In the genomic region with DNA sequence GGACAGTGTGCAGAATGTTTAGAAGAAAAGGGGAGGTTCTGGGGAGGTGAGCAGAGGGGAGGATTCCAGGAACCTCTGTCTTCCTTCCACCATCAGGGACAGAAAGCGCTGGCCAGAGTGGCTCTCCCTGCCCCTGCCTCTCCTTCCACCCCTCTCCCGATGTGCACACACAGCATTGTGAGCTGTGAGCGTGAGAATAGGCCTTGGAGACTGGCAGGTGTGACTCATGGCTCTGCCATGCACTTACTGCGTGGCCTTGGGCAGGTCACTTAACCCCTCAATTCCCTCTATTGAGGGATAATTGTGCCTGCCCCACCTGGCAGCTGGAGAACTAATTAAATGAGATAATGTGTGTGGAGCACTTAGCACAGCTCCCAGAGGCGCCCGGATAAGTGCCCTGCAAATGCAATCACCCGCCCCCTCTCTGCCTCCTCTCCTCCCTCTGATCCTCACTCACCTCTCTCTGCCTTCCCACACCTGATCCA, we compare ENCODE assay signal across 1 cellular context.
TF ChIP-seq lines count a peak whose summit lies in the region.

No MANE protein-coding gene starts in this region.

TF ChIP-seq in HepG2, 621 proteins besides CTCF, POLR2A, EP300 and RAD21 (continued from another document and continues in another):
- TF ChIP-seq, protein P1, sequence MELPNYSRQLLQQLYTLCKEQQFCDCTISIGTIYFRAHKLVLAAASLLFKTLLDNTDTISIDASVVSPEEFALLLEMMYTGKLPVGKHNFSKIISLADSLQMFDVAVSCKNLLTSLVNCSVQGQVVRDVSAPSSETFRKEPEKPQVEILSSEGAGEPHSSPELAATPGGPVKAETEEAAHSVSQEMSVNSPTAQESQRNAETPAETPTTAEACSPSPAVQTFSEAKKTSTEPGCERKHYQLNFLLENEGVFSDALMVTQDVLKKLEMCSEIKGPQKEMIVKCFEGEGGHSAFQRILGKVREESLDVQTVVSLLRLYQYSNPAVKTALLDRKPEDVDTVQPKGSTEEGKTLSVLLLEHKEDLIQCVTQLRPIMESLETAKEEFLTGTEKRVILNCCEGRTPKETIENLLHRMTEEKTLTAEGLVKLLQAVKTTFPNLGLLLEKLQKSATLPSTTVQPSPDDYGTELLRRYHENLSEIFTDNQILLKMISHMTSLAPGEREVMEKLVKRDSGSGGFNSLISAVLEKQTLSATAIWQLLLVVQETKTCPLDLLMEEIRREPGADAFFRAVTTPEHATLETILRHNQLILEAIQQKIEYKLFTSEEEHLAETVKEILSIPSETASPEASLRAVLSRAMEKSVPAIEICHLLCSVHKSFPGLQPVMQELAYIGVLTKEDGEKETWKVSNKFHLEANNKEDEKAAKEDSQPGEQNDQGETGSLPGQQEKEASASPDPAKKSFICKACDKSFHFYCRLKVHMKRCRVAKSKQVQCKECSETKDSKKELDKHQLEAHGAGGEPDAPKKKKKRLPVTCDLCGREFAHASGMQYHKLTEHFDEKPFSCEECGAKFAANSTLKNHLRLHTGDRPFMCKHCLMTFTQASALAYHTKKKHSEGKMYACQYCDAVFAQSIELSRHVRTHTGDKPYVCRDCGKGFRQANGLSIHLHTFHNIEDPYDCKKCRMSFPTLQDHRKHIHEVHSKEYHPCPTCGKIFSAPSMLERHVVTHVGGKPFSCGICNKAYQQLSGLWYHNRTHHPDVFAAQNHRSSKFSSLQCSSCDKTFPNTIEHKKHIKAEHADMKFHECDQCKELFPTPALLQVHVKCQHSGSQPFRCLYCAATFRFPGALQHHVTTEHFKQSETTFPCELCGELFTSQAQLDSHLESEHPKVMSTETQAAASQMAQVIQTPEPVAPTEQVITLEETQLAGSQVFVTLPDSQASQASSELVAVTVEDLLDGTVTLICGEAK (IDR thresholded peaks at IDR 0.05), result no peak
- TF ChIP-seq, protein P1 (CRISPR knock-in tag; IDR thresholded peaks at IDR 0.05), result no peak
- TF ChIP-seq NFKBIZ (CRISPR knock-in tag; IDR thresholded peaks at IDR 0.05), result no peak
- TF ChIP-seq, protein P2, sequence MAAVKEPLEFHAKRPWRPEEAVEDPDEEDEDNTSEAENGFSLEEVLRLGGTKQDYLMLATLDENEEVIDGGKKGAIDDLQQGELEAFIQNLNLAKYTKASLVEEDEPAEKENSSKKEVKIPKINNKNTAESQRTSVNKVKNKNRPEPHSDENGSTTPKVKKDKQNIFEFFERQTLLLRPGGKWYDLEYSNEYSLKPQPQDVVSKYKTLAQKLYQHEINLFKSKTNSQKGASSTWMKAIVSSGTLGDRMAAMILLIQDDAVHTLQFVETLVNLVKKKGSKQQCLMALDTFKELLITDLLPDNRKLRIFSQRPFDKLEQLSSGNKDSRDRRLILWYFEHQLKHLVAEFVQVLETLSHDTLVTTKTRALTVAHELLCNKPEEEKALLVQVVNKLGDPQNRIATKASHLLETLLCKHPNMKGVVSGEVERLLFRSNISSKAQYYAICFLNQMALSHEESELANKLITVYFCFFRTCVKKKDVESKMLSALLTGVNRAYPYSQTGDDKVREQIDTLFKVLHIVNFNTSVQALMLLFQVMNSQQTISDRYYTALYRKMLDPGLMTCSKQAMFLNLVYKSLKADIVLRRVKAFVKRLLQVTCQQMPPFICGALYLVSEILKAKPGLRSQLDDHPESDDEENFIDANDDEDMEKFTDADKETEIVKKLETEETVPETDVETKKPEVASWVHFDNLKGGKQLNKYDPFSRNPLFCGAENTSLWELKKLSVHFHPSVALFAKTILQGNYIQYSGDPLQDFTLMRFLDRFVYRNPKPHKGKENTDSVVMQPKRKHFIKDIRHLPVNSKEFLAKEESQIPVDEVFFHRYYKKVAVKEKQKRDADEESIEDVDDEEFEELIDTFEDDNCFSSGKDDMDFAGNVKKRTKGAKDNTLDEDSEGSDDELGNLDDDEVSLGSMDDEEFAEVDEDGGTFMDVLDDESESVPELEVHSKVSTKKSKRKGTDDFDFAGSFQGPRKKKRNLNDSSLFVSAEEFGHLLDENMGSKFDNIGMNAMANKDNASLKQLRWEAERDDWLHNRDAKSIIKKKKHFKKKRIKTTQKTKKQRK (IDR thresholded peaks at IDR 0.05; ENCODE audit: low read length), result no peak
- peak in 1 of 2 experiments; percentile 45; a peak in 1 of 4 replicates for TF ChIP-seq NR2F1 (CRISPR knock-in tag; IDR thresholded peaks at IDR 0.05)
- no peak for TF ChIP-seq ARNTL (CRISPR knock-in tag; IDR thresholded peaks at IDR 0.05)
- 0 out of 2 replicates have a peak, but pooled peaks have one; percentile 44 for TF ChIP-seq HNRNPL (IDR thresholded peaks at IDR 0.05; ENCODE audit: low read depth, low read length)
- TF ChIP-seq, protein P3, sequence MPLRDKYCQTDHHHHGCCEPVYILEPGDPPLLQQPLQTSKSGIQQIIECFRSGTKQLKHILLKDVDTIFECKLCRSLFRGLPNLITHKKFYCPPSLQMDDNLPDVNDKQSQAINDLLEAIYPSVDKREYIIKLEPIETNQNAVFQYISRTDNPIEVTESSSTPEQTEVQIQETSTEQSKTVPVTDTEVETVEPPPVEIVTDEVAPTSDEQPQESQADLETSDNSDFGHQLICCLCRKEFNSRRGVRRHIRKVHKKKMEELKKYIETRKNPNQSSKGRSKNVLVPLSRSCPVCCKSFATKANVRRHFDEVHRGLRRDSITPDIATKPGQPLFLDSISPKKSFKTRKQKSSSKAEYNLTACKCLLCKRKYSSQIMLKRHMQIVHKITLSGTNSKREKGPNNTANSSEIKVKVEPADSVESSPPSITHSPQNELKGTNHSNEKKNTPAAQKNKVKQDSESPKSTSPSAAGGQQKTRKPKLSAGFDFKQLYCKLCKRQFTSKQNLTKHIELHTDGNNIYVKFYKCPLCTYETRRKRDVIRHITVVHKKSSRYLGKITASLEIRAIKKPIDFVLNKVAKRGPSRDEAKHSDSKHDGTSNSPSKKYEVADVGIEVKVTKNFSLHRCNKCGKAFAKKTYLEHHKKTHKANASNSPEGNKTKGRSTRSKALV (CRISPR knock-in tag; IDR thresholded peaks at IDR 0.05), result no peak
- TF ChIP-seq, protein P4, sequence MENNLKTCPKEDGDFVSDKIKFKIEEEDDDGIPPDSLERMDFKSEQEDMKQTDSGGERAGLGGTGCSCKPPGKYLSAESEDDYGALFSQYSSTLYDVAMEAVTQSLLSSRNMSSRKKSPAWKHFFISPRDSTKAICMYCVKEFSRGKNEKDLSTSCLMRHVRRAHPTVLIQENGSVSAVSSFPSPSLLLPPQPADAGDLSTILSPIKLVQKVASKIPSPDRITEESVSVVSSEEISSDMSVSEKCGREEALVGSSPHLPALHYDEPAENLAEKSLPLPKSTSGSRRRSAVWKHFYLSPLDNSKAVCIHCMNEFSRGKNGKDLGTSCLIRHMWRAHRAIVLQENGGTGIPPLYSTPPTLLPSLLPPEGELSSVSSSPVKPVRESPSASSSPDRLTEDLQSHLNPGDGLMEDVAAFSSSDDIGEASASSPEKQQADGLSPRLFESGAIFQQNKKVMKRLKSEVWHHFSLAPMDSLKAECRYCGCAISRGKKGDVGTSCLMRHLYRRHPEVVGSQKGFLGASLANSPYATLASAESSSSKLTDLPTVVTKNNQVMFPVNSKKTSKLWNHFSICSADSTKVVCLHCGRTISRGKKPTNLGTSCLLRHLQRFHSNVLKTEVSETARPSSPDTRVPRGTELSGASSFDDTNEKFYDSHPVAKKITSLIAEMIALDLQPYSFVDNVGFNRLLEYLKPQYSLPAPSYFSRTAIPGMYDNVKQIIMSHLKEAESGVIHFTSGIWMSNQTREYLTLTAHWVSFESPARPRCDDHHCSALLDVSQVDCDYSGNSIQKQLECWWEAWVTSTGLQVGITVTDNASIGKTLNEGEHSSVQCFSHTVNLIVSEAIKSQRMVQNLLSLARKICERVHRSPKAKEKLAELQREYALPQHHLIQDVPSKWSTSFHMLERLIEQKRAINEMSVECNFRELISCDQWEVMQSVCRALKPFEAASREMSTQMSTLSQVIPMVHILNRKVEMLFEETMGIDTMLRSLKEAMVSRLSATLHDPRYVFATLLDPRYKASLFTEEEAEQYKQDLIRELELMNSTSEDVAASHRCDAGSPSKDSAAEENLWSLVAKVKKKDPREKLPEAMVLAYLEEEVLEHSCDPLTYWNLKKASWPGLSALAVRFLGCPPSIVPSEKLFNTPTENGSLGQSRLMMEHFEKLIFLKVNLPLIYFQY (CRISPR knock-in tag; IDR thresholded peaks at IDR 0.05; ENCODE audit: borderline replicate concordance), result no peak
- TF ChIP-seq, protein P5, sequence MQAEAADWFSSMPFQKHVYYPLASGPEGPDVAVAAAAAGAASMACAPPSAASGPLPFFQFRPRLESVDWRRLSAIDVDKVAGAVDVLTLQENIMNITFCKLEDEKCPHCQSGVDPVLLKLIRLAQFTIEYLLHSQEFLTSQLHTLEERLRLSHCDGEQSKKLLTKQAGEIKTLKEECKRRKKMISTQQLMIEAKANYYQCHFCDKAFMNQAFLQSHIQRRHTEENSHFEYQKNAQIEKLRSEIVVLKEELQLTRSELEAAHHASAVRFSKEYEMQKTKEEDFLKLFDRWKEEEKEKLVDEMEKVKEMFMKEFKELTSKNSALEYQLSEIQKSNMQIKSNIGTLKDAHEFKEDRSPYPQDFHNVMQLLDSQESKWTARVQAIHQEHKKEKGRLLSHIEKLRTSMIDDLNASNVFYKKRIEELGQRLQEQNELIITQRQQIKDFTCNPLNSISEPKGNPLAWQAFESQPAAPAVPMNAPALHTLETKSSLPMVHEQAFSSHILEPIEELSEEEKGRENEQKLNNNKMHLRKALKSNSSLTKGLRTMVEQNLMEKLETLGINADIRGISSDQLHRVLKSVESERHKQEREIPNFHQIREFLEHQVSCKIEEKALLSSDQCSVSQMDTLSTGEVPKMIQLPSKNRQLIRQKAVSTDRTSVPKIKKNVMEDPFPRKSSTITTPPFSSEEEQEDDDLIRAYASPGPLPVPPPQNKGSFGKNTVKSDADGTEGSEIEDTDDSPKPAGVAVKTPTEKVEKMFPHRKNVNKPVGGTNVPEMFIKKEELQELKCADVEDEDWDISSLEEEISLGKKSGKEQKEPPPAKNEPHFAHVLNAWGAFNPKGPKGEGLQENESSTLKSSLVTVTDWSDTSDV (CRISPR knock-in tag; IDR thresholded peaks at IDR 0.05), result no peak
- TF ChIP-seq HHEX (CRISPR knock-in tag; IDR thresholded peaks at IDR 0.05), result no peak
- TF ChIP-seq FOXK2 (IDR thresholded peaks at IDR 0.05), result no peak
- no peak for TF ChIP-seq RNF219 (CRISPR knock-in tag; IDR thresholded peaks at IDR 0.05)
- no peak for TF ChIP-seq ZBTB7B (CRISPR knock-in tag; IDR thresholded peaks at IDR 0.05)
- no peak for TF ChIP-seq HBP1 (CRISPR knock-in tag; IDR thresholded peaks at IDR 0.05; ENCODE audit: low read depth)
- TF ChIP-seq ETV5 (CRISPR knock-in tag; IDR thresholded peaks at IDR 0.05; ENCODE audit: borderline replicate concordance), result peak; percentile 64; the same call in 1 of the 2 replicates
- peak; percentile 77 for TF ChIP-seq TBX2 (CRISPR knock-in tag; IDR thresholded peaks at IDR 0.05; ENCODE audit: borderline replicate concordance)
